In genomic region chr4:102637391-102637790, GRCh38 we compare ENCODE assay signal across 25 cellular contexts.
"Had no signal": no experiment of that assay in that cellular context is flagged by ENCODE, and none has a peak within 500 bp of the region (broad histone marks: within the 10 kb centered on the region; RNA-seq: fewer than 3 reads in every experiment).

No MANE protein-coding gene starts in this region.

- H3K4me3 ChIP-seq: esophagus muscularis mucosa, pancreas, psoas muscle, sigmoid colon, smooth muscle cell, stomach, thyroid gland had no signal

- H3K9me3 ChIP-seq: esophagus muscularis mucosa, pancreas, psoas muscle, sigmoid colon, stomach, thyroid gland had no signal

- FAIRE-seq: bronchial epithelial cell, pancreas had no signal

- H3K27ac ChIP-seq: esophagus muscularis mucosa, foreskin keratinocyte, pancreas, psoas muscle, sigmoid colon, stomach, thyroid gland had no signal

- H3K4me1 ChIP-seq: esophagus muscularis mucosa, foreskin keratinocyte, pancreas, psoas muscle, sigmoid colon, stomach, thyroid gland had no signal

- H3K4me2 ChIP-seq: smooth muscle cell had no signal

- H3K27me3 ChIP-seq: esophagus muscularis mucosa, foreskin keratinocyte, pancreas, sigmoid colon, stomach, thyroid gland had no signal

- DNase-seq: activated B cell treated with CpG ODN at 0.5 μM for 24 hours; activated CD4-positive, alpha-beta T cell treated with anti-CD3 and anti-CD28 coated beads, Interleukin-2, amount 50 U/mL, for 1 hour; activated CD8-positive, alpha-beta T cell treated with anti-CD3 and anti-CD28 coated beads for 36 hours; activated effector memory CD4-positive, alpha-beta T cell treated with Interleukin-2 at 50 U/mL for 16 hours; activated naive CD4-positive, alpha-beta T cell treated with Interleukin-2 at 50 U/mL for 16 hours; activated T-cell treated with anti-CD3 and anti-CD28 coated beads, Interleukin-2, amount 50 U/mL, for 48 hours; anterior cingulate cortex; dermis blood vessel endothelial cell; effector CD4-positive, alpha-beta T cell; foreskin keratinocyte; left ventricle myocardium superior; nephron progenitor cell; pancreas; psoas muscle; sigmoid colon; stimulated activated CD4-positive, alpha-beta T cell treated with anti-CD3 and anti-CD28 coated beads, Interleukin-1b, Interleukin-23, amount 100 ng/mL, for 48 hours; stimulated activated CD4-positive, alpha-beta T cell treated with anti-CD3 and anti-CD28 coated beads, Interleukin-4, amount 100 ng/mL, for 4 hours; stimulated activated CD8-positive, alpha-beta memory T cell treated with anti-CD3 and anti-CD28 coated beads, Interleukin-4, amount 100 ng/mL, for 48 hours; stimulated activated naive B cell treated with anti-CD40 and anti-IgM and Interleukin-4, amounts not matched to agents 10 μg/mL and 1 μg/mL and 100 μg/mL, for 72 hours; stomach; T1000; thyroid gland had no signal

- ATAC-seq: activated CD8-positive, alpha-beta T cell treated with anti-CD3 and anti-CD28 coated beads for 36 hours; foreskin keratinocyte; left ventricle myocardium superior; pancreas; psoas muscle; stimulated activated naive B cell treated with anti-CD40 and anti-IgM and Interleukin-4, amounts not matched to agents 10 μg/mL and 1 μg/mL and 100 μg/mL, for 72 hours had no signal
